ENCODE assay signal across 18 cellular contexts in the genomic region with DNA sequence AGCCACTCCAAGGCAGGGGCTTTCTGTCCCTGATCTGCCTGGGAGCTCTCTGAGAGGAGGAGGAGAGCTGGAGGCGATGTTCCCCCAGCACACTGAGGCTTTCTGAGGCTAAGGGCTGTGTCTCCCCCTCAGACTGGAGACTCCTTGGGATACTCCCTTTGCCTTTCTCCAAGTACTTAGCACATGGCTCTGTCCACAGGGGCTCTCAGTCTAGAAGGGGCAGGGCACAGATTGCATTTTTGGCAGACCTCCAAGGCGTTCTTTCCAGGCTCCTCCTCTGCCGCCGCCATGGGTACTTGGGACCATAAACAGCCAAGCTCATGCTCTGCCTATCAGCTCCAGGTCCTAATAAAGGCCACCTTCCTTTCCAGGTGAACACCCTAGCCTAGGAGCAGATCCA. TPM values are rescaled to one million over a fixed set of nuclear protein-coding genes. Genes with fewer than 3 reads are reported as not detected.
DNase-seq lines count a peak whose midpoint lies in the region; ATAC-seq and TF ChIP-seq lines count a peak whose summit lies in the region.
"Had no signal": no experiment of that assay in that cellular context is flagged by ENCODE, and none has a peak within 500 bp of the region (broad histone marks: within the 10 kb centered on the region; RNA-seq: fewer than 3 reads in every experiment).

No MANE protein-coding gene starts in this region.

- no peak overlapping the region for H3K4me3 ChIP-seq in cardiac fibroblast (replicated peaks in 1 of 2; ENCODE audit: low read depth in 2 of 2, low read length in 2 of 2)

- H3K36me3 Mint-ChIP-seq in nephron (ENCODE audit: low read depth) (no peaks in the 10 kb centered on the region), T-helper 17 cell (ENCODE audit: low read depth) (no peaks in the 10 kb centered on the region)
- H3K36me3 Mint-ChIP-seq: activated CD8-positive, alpha-beta memory T cell treated with anti-CD3 and anti-CD28 coated beads, Interleukin-2, amount 10 ng/mL, durations not matched to agents 7 days and 5 days; activated naive CD4-positive, alpha-beta T cell treated with anti-CD3 and anti-CD28 coated beads, Interleukin-2, amount 50 U/mL, for 72 hours; WTC11 had no signal

- DNase-seq in EH (ENCODE audit: low read depth) (peak; percentile 36), NCI-H128 (lab: John Stamatoyannopoulos, UW; ENCODE audit: unreplicated experiment) (peak; percentile 2), cardiac fibroblast (ENCODE audit: low read depth in 2 of 2) (peak; percentile 21 to 69), T-helper 17 cell (no peak)
- DNase-seq: activated CD8-positive, alpha-beta memory T cell treated with anti-CD3 and anti-CD28 coated beads, Interleukin-2, amount 10 ng/mL, durations not matched to agents 7 days and 5 days; cerebellar nuclear complex; GF-D8; hypothalamus; NCI-H1930; right cardiac atrium; stimulated activated naive CD4-positive, alpha-beta T cell treated with Interleukin-2 at 50 U/mL for 16 hours had no signal

- ATAC-seq in HG03469 (IDR thresholded peaks at IDR 0.05; ENCODE audit: unreplicated experiment) (no peak), HG02852 (IDR thresholded peaks at IDR 0.05; ENCODE audit: unreplicated experiment) (no peak), T-helper 17 cell (no peak)
- ATAC-seq: activated CD8-positive, alpha-beta memory T cell treated with anti-CD3 and anti-CD28 coated beads, Interleukin-2, amount 10 ng/mL, durations not matched to agents 7 days and 5 days; activated naive CD4-positive, alpha-beta T cell treated with anti-CD3 and anti-CD28 coated beads, Interleukin-2, amount 50 U/mL, for 72 hours; right cardiac atrium; WTC11 had no signal

- H3K9me3 ChIP-seq in T-helper 17 cell (ENCODE audit: control insufficient read depth, low read length, poor library complexity, severe bottlenecking), result no peaks in the 10 kb centered on the region

- H3K27me3 Mint-ChIP-seq in nephron (ENCODE audit: low read depth) (peaks cover 19% of the 10 kb centered on the region), T-helper 17 cell (peaks cover 42% of the 10 kb centered on the region)

- TF ChIP-seq CTCF in cardiac fibroblast (IDR thresholded peaks at IDR 0.05; ENCODE audit: low read depth, low read length) (no peak), nephron (IDR thresholded peaks at IDR 0.05; ENCODE audit: unreplicated experiment in 3 of 3) (no peak)

- no peaks in the 10 kb centered on the region for H3K9me3 Mint-ChIP-seq in nephron
- H3K9me3 Mint-ChIP-seq: activated naive CD4-positive, alpha-beta T cell treated with anti-CD3 and anti-CD28 coated beads, Interleukin-2, amount 50 U/mL, for 72 hours; WTC11 had no signal

- H3K4me3 Mint-ChIP-seq in nephron (no peak overlapping the region), T-helper 17 cell (no peak overlapping the region)
- H3K4me3 Mint-ChIP-seq: activated CD8-positive, alpha-beta memory T cell treated with anti-CD3 and anti-CD28 coated beads, Interleukin-2, amount 10 ng/mL, durations not matched to agents 7 days and 5 days; WTC11 had no signal

- H3K4me1 Mint-ChIP-seq in nephron (peaks cover 21% of the 10 kb centered on the region), T-helper 17 cell (peaks cover 3% of the 10 kb centered on the region)
- H3K4me1 Mint-ChIP-seq: activated CD8-positive, alpha-beta memory T cell treated with anti-CD3 and anti-CD28 coated beads, Interleukin-2, amount 10 ng/mL, durations not matched to agents 7 days and 5 days had no signal

- H3K27ac Mint-ChIP-seq in nephron (peak overlapping the region; percentile 24 to 76 (median 32)), T-helper 17 cell (no peak overlapping the region)
- H3K27ac Mint-ChIP-seq: activated CD8-positive, alpha-beta memory T cell treated with anti-CD3 and anti-CD28 coated beads, Interleukin-2, amount 10 ng/mL, durations not matched to agents 7 days and 5 days; activated naive CD4-positive, alpha-beta T cell treated with anti-CD3 and anti-CD28 coated beads, Interleukin-2, amount 50 U/mL, for 72 hours; WTC11 had no signal

RNA-seq across cellular contexts. Expression of gene GIP, which starts 1.8 kb away (rescaled TPM):
- not detected for total RNA-seq in T-helper 17 cell
- total RNA-seq: activated CD8-positive, alpha-beta memory T cell treated with anti-CD3 and anti-CD28 coated beads, Interleukin-2, amount 10 ng/mL, durations not matched to agents 7 days and 5 days; activated naive CD4-positive, alpha-beta T cell treated with anti-CD3 and anti-CD28 coated beads, Interleukin-2, amount 50 U/mL, for 72 hours; lower leg skin; right cardiac atrium; urinary bladder; WTC11 had no signal

RNA-seq across cellular contexts. Expression of gene SNF8, which starts 25.6 kb away (rescaled TPM):
- 10 to 100 TPM; 53.8 to 70.6 TPM for total RNA-seq in T-helper 17 cell

RNA-seq across cellular contexts. Expression of gene IGF2BP1, which starts 27.0 kb away (rescaled TPM):
- not detected for total RNA-seq in T-helper 17 cell
- total RNA-seq: activated CD8-positive, alpha-beta memory T cell treated with anti-CD3 and anti-CD28 coated beads, Interleukin-2, amount 10 ng/mL, durations not matched to agents 7 days and 5 days; lower leg skin; right cardiac atrium had no signal

Comparison
In these comparisons a context has a peak if more than half of its experiments do, and no peak if none do; other contexts are left out.
1. DNase-seq: peak in EH (single experiment), NCI-H128 (single experiment) and cardiac fibroblast (2 of 2); none in T-helper 17 cell (0 of 3).